ENCODE assay signal across 11 cellular contexts in genomic region chr11:86577663-86578636, GRCh38.
DNase-seq lines count a peak whose midpoint lies in the region; ATAC-seq and TF ChIP-seq lines count a peak whose summit lies in the region.
"Had no signal": no experiment of that assay in that cellular context is flagged by ENCODE, and none has a peak within 500 bp of the region (broad histone marks: within the 10 kb centered on the region; RNA-seq: fewer than 3 reads in every experiment).

No MANE protein-coding gene starts in this region.

- intact Hi-C loops in activated CD4-positive, alpha-beta T cell treated with anti-CD3 and anti-CD28 coated beads, Interleukin-2, amount 10 ng/mL, durations not matched to agents 24 days and 14 days (cut with micrococcal nuclease), result no loop called here

- H3K27ac Mint-ChIP-seq in activated CD4-positive, alpha-beta T cell treated with anti-CD3 and anti-CD28 coated beads, Interleukin-2, amount 10 ng/mL, durations not matched to agents 24 days and 14 days, result no peak overlapping the region
- H3K27ac Mint-ChIP-seq: memory B cell; stimulated activated naive CD8-positive, alpha-beta T cell treated with anti-CD3 and anti-CD28 coated beads, Interleukin-15, Interleukin-2, amounts not matched to agents 100 ng/mL and 50 ng/mL, for 24 hours had no signal

- H3K36me3 ChIP-seq in rectal smooth muscle tissue (ENCODE audit: control insufficient read depth, insufficient read depth, low read length), result no peaks in the 10 kb centered on the region

- no peaks in the 10 kb centered on the region for H3K4me1 Mint-ChIP-seq in activated CD4-positive, alpha-beta T cell treated with anti-CD3 and anti-CD28 coated beads, Interleukin-2, amount 10 ng/mL, durations not matched to agents 24 days and 14 days
- H3K4me1 Mint-ChIP-seq: memory B cell had no signal

- H3K36me3 Mint-ChIP-seq in activated CD4-positive, alpha-beta T cell treated with anti-CD3 and anti-CD28 coated beads, Interleukin-2, amount 10 ng/mL, durations not matched to agents 24 days and 14 days (ENCODE audit: low read depth), result no peaks in the 10 kb centered on the region
- H3K36me3 Mint-ChIP-seq: memory B cell had no signal

- DNase-seq in ELR (ENCODE audit: low read depth) (peak; percentile 87), globus pallidus (ENCODE audit: low spot score) (peak; percentile 5), HUDEP-2 (lab: John Stamatoyannopoulos, UW; ENCODE audit: unreplicated experiment in 76 of 76) (no peak), NCI-H82 treated with DMSO at 0.1 percent for 48 hours (lab: John Stamatoyannopoulos, UW; ENCODE audit: unreplicated experiment) (no peak)
- no peak for DNase-seq in activated CD4-positive, alpha-beta T cell treated with anti-CD3 and anti-CD28 coated beads, Interleukin-2, amount 10 ng/mL, durations not matched to agents 24 days and 14 days
- DNase-seq: activated effector memory CD4-positive, alpha-beta T cell treated with Interleukin-2 at 50 U/mL for 16 hours had no signal

- H3K9ac ChIP-seq in rectal smooth muscle tissue (ENCODE audit: low read length), result no peak overlapping the region

- H3K4me3 ChIP-seq in rectal smooth muscle tissue (ENCODE audit: low read length), result peak overlapping the region; percentile 43

- no peaks in the 10 kb centered on the region for H3K9me3 Mint-ChIP-seq in activated CD4-positive, alpha-beta T cell treated with anti-CD3 and anti-CD28 coated beads, Interleukin-2, amount 10 ng/mL, durations not matched to agents 24 days and 14 days
- H3K9me3 Mint-ChIP-seq: memory B cell; stimulated activated naive CD8-positive, alpha-beta T cell treated with anti-CD3 and anti-CD28 coated beads, Interleukin-15, Interleukin-2, amounts not matched to agents 100 ng/mL and 50 ng/mL, for 24 hours had no signal

- no peak overlapping the region for H3K4me3 Mint-ChIP-seq in activated CD4-positive, alpha-beta T cell treated with anti-CD3 and anti-CD28 coated beads, Interleukin-2, amount 10 ng/mL, durations not matched to agents 24 days and 14 days
- H3K4me3 Mint-ChIP-seq: memory B cell; stimulated activated naive CD8-positive, alpha-beta T cell treated with anti-CD3 and anti-CD28 coated beads, Interleukin-15, Interleukin-2, amounts not matched to agents 100 ng/mL and 50 ng/mL, for 24 hours had no signal

- H3K27me3 Mint-ChIP-seq in activated CD4-positive, alpha-beta T cell treated with anti-CD3 and anti-CD28 coated beads, Interleukin-2, amount 10 ng/mL, durations not matched to agents 24 days and 14 days, result no peaks in the 10 kb centered on the region

- no peaks in the 10 kb centered on the region for H3K27me3 ChIP-seq in rectal smooth muscle tissue (ENCODE audit: control insufficient read depth, insufficient read depth, low read length)

- H3K27ac ChIP-seq in rectal smooth muscle tissue (ENCODE audit: low read depth, low read length), result peak overlapping the region; percentile 82

- peak; percentile 91 for ATAC-seq in SK-N-SH treated with all-trans-retinoic acid at 6 μM for 48 hours
- no peak for ATAC-seq in HG02973 (IDR thresholded peaks at IDR 0.05; ENCODE audit: unreplicated experiment)

- peaks cover 18% of the 10 kb centered on the region for H3K4me1 ChIP-seq in rectal smooth muscle tissue (ENCODE audit: control insufficient read depth, insufficient read depth, low read length)

TF ChIP-seq in SK-N-SH treated with all-trans-retinoic acid at 6 μM for 48 hours, 23 proteins besides CTCF, POLR2A, EP300 and RAD21 (continues in another document):
- TF ChIP-seq CREB5 (CRISPR knock-in tag; IDR thresholded peaks at IDR 0.05; ENCODE audit: low read depth), result no peak
- no peak for TF ChIP-seq ZNF565 (CRISPR knock-in tag; conservative IDR thresholded peaks at IDR 0.05; ENCODE audit: low read depth)
- TF ChIP-seq OSR1 (CRISPR knock-in tag; IDR thresholded peaks at IDR 0.05), result no peak
- no peak for TF ChIP-seq RARB (CRISPR knock-in tag; IDR thresholded peaks at IDR 0.05)
- no peak for TF ChIP-seq TOX (CRISPR knock-in tag; IDR thresholded peaks at IDR 0.05; ENCODE audit: borderline replicate concordance)
- no peak for TF ChIP-seq ESRRG (CRISPR knock-in tag; IDR thresholded peaks at IDR 0.05)
- 0 out of 2 replicates have a peak, but pooled peaks have one; percentile 7 for TF ChIP-seq GLIS3 (CRISPR knock-in tag; IDR thresholded peaks at IDR 0.05)
- peak; percentile 68; the same call in 1 of the 2 replicates for TF ChIP-seq ZFP3 (CRISPR knock-in tag; IDR thresholded peaks at IDR 0.05)
- no peak for TF ChIP-seq TSHZ2 (CRISPR knock-in tag; IDR thresholded peaks at IDR 0.05)
- TF ChIP-seq BACH2 (CRISPR knock-in tag; IDR thresholded peaks at IDR 0.05; ENCODE audit: borderline replicate concordance), result no peak
- TF ChIP-seq POU6F1 (CRISPR knock-in tag; IDR thresholded peaks at IDR 0.05; ENCODE audit: borderline replicate concordance, low read depth), result no peak
- TF ChIP-seq ZNF8 (CRISPR knock-in tag; IDR thresholded peaks at IDR 0.05), result no peak
- TF ChIP-seq ZFP30 (CRISPR knock-in tag; IDR thresholded peaks at IDR 0.05), result no peak
- TF ChIP-seq ARNTL (CRISPR knock-in tag; IDR thresholded peaks at IDR 0.05; ENCODE audit: borderline replicate concordance, low read depth), result no peak
- TF ChIP-seq PATZ1 (CRISPR knock-in tag; IDR thresholded peaks at IDR 0.05; ENCODE audit: borderline replicate concordance), result no peak
- 0 out of 2 replicates have a peak, but pooled peaks have one; percentile 56 for TF ChIP-seq CSDC2 (CRISPR knock-in tag; IDR thresholded peaks at IDR 0.05)
- no peak for TF ChIP-seq ZNF70 (CRISPR knock-in tag; IDR thresholded peaks at IDR 0.05)
- no peak for TF ChIP-seq PPARA (CRISPR knock-in tag; IDR thresholded peaks at IDR 0.05; ENCODE audit: borderline replicate concordance)

Comparison
In these comparisons a context has a peak if more than half of its experiments do, and no peak if none do; other contexts are left out.
1. DNase-seq: peak in ELR (single experiment) and globus pallidus (single experiment); none in activated CD4-positive, alpha-beta T cell treated with anti-CD3 and anti-CD28 coated beads, Interleukin-2, amount 10 ng/mL, durations not matched to agents 24 days and 14 days (single experiment), HUDEP-2 (0 of 76) and NCI-H82 treated with DMSO at 0.1 percent for 48 hours (single experiment).